17 cellular contexts compared by ENCODE assay signal in the genomic region with DNA sequence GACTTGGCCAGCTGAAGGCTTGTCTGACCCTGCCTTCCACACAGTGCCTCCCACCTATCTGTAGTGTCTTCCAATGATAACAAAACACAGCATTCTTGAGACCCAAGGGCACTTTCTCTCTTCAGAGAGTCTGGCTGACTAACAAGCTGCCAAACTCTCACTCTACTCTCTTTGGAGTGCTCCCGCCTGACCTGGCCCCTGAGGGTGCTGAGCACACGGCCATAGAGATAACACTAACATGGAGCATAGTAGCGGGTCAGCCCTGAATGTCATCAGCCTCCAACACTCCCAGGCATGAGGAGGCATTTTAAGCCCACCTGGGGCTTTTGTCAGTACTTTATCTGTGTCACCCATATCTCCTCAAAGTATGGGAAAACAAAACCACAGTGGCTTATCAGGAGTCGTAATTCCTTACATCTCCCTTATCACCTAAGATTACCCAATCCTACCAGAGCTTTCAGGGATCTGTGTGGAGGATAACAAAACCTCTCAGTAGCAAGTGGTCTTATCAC.
DNase-seq lines count a peak whose midpoint lies in the region; ATAC-seq, FAIRE-seq and TF ChIP-seq lines count a peak whose summit lies in the region.
"Had no signal": no experiment of that assay in that cellular context is flagged by ENCODE, and none has a peak within 500 bp of the region (broad histone marks: within the 10 kb centered on the region; RNA-seq: fewer than 3 reads in every experiment).

No MANE protein-coding gene starts in this region.

- FAIRE-seq in D721Med (lab: Jason Lieb, UNC): peak; percentile 89
- FAIRE-seq: HepG2 had no signal

- H3K27ac ChIP-seq in mesodermal cell (ENCODE audit: low read depth, low read length, severe bottlenecking): peak overlapping the region; percentile 58

- H3K36me3 ChIP-seq in mesodermal cell (ENCODE audit: control insufficient read depth, insufficient read depth, low read length): no peaks in the 10 kb centered on the region

- no peaks in the 10 kb centered on the region for H3K9me3 ChIP-seq in mesodermal cell (ENCODE audit: control insufficient read depth, low read length)

- H3K4me3 ChIP-seq in mesodermal cell (ENCODE audit: extremely low read depth, insufficient read depth, low read length, poor library complexity, severe bottlenecking): no peak overlapping the region

- H3K4me1 ChIP-seq in mesodermal cell (ENCODE audit: control insufficient read depth, insufficient read depth, low read length, poor library complexity, severe bottlenecking): peaks cover 10% of the 10 kb centered on the region

- TF ChIP-seq CTCF in D721Med (IDR thresholded peaks at IDR 0.05; ENCODE audit: insufficient read depth, missing control alignments): no peak

- ATAC-seq in HG03354 (IDR thresholded peaks at IDR 0.05; ENCODE audit: poor library complexity, severe bottlenecking, unreplicated experiment) (no peak), Right ventricle myocardium inferior (no peak), GM19328 (IDR thresholded peaks at IDR 0.05; ENCODE audit: unreplicated experiment) (no peak)
- ATAC-seq: HepG2, PC-3 had no signal

- WGBS in mesodermal cell (ENCODE audit: insufficient coverage in 2 of 2), 2 experiments: 42 to 50% methylated on average over 2 to 4 of the region's 4 CpGs

- DNase-seq in D721Med (ENCODE audit: insufficient read length, low spot score) (no peak), HuH-7.5 (ENCODE audit: low spot score) (peak; percentile 4), amniotic epithelial cell (ENCODE audit: low read depth) (peak; percentile 83), Right ventricle myocardium inferior (ENCODE audit: missing footprints) (no peak), NCI-H2107 treated with DMSO at 0.1 percent for 48 hours (lab: John Stamatoyannopoulos, UW; ENCODE audit: unreplicated experiment) (no peak)
- DNase-seq: Calu3; Kasumi-1; NCI-H1105 treated with DMSO at 0.1 percent for 48 hours; NCI-H1694 treated with DMSO at 0.1 percent for 48 hours; NCI-H2171; NCI-H446 treated with DMSO at 0.1 percent for 48 hours; NK-92 treated with Interleukin-12 subunit alpha and Interleukin-12 subunit beta, amount 100 ng/mL, for 24 hours; PC-3 had no signal

- intact Hi-C loops in Right ventricle myocardium inferior (cut with DNase I): no loop called here

Comparison
In these comparisons a context has a peak if more than half of its experiments do, and no peak if none do; other contexts are left out.
1. DNase-seq: peak in HuH-7.5 (single experiment) and amniotic epithelial cell (single experiment); none in D721Med (single experiment), Right ventricle myocardium inferior (single experiment) and NCI-H2107 treated with DMSO at 0.1 percent for 48 hours (single experiment).